ENCODE assay signal across 11 cellular contexts in genomic region chr10:64430690-64431323, GRCh38.
DNase-seq lines count a peak whose midpoint lies in the region; FAIRE-seq and TF ChIP-seq lines count a peak whose summit lies in the region.
"Had no signal": no experiment of that assay in that cellular context is flagged by ENCODE, and none has a peak within 500 bp of the region (broad histone marks: within the 10 kb centered on the region; RNA-seq: fewer than 3 reads in every experiment).

No MANE protein-coding gene starts in this region.

- H3K27ac ChIP-seq in OCI-LY7 (ENCODE audit: low read depth, low read length, poor library complexity, severe bottlenecking) (no peak overlapping the region), small intestine (ENCODE audit: low read depth in 1 of 2, low read length in 1 of 2) (no peak overlapping the region), ovary (no peak overlapping the region)
- H3K27ac ChIP-seq: A549 had no signal

- H3K9me3 ChIP-seq in OCI-LY7 (ENCODE audit: low read length): no peaks in the 10 kb centered on the region
- no peaks in the 10 kb centered on the region for H3K9me3 ChIP-seq in small intestine (ENCODE audit: control insufficient read depth, low read depth)
- no peaks in the 10 kb centered on the region for H3K9me3 ChIP-seq in ovary
- H3K9me3 ChIP-seq: A549 had no signal

- no TSS peak for BruUV-seq in OCI-LY7 (replicated peaks; lab: Mats Ljungman, UMichigan)

- TF ChIP-seq CTCF in OCI-LY7 (conservative IDR thresholded peaks at IDR 0.05; ENCODE audit: low read length) (peak; percentile 60), ovary (IDR thresholded peaks at IDR 0.05) (no peak), lower leg skin (IDR thresholded peaks at IDR 0.05) (no peak)

- H3K9me2 ChIP-seq in OCI-LY7 (ENCODE audit: insufficient read depth, low read length): no peaks in the 10 kb centered on the region

- TF ChIP-seq POLR2A in ovary (IDR thresholded peaks at IDR 0.05): no peak
- no peak for TF ChIP-seq POLR2A in lower leg skin (IDR thresholded peaks at IDR 0.05)

- 18 to 44% (median 23%) methylated on average over 2 of the region's 2 CpGs for WGBS in small intestine, 3 donors
- 43 to 53% (median 44%) methylated on average over 2 of the region's 2 CpGs for WGBS in ovary, 3 donors
- 28 to 35% methylated on average over 2 of the region's 2 CpGs for WGBS in lower leg skin, 2 donors

- CTCF ChIA-PET in OCI-LY7 (lab: Charles Lee; ENCODE audit: unreplicated experiment): no interaction called here

- intact Hi-C loops in OCI-LY7 (cut with micrococcal nuclease; ENCODE audit: unreplicated experiment): no loop called here
- intact Hi-C loops in ovary (cut with DNase I): no loop called here
- intact Hi-C loops in lower leg skin (cut with DNase I; ENCODE audit: low total_unique reads): no loop called here

- no peak overlapping the region for H2AFZ ChIP-seq in OCI-LY7 (ENCODE audit: low read length)

- FAIRE-seq in small intestine (lab: Jason Lieb, UNC): no peak
- FAIRE-seq: A549 had no signal

- TF ChIP-seq EP300 in ovary (IDR thresholded peaks at IDR 0.05): no peak

- POLR2A ChIA-PET in OCI-LY7 (lab: Charles Lee): interaction anchor here (0.7 kb wide), 2 partner anchors 32 to 203 kb away, joined by 3 read pairs; no protein-coding TSS in a partner anchor

- H3K4me1 ChIP-seq in OCI-LY7 (ENCODE audit: insufficient read depth, low read length, poor library complexity, severe bottlenecking) (no peaks in the 10 kb centered on the region), small intestine (ENCODE audit: control insufficient read depth in 2 of 2, insufficient read depth in 1 of 2, low read depth in 1 of 2, low read length in 1 of 2) (no peaks in the 10 kb centered on the region), ovary (ENCODE audit: insufficient read depth) (no peaks in the 10 kb centered on the region)
- H3K4me1 ChIP-seq: A549 had no signal

- H3K27me3 ChIP-seq in small intestine (ENCODE audit: control insufficient read depth in 2 of 2, insufficient read depth in 2 of 2, low read length in 2 of 2): no peaks in the 10 kb centered on the region
- H3K27me3 ChIP-seq in ovary: no peaks in the 10 kb centered on the region

- H3K79me2 ChIP-seq in OCI-LY7 (ENCODE audit: insufficient read depth, low read depth, low read length): no peaks in the 10 kb centered on the region

- no peak overlapping the region for H3K4me2 ChIP-seq in OCI-LY7 (ENCODE audit: low read length)
- H3K4me2 ChIP-seq: A549 had no signal

- no peaks in the 10 kb centered on the region for H4K20me1 ChIP-seq in OCI-LY7 (ENCODE audit: insufficient read depth, low read length)

- H3K4me3 ChIP-seq in OCI-LY7 (ENCODE audit: low read depth, low read length, poor library complexity, severe bottlenecking) (no peak overlapping the region), small intestine (ENCODE audit: low read depth in 1 of 2, low read length in 2 of 2) (no peak overlapping the region), ovary (no peak overlapping the region), lower leg skin (ENCODE audit: low read depth, poor library complexity, severe bottlenecking) (no peak overlapping the region)
- H3K4me3 ChIP-seq: A549 had no signal

- H3K36me3 ChIP-seq in OCI-LY7 (ENCODE audit: insufficient read depth, low read length) (no peaks in the 10 kb centered on the region), small intestine (ENCODE audit: control insufficient read depth in 2 of 2, insufficient read depth in 2 of 2, low read length in 2 of 2) (no peaks in the 10 kb centered on the region), ovary (no peaks in the 10 kb centered on the region)

- DNase-seq in NCI-H146 (lab: John Stamatoyannopoulos, UW): peak; percentile 1
- no peak for DNase-seq in NCI-H146 treated with DMSO at 0.1 percent for 48 hours (lab: John Stamatoyannopoulos, UW; ENCODE audit: unreplicated experiment)
- DNase-seq in OCI-LY7 (ENCODE audit: low spot score): peak; percentile 1
- peak; percentile 35 for DNase-seq in foreskin melanocyte
- peak; percentile 15 for DNase-seq in small intestine
- no peak for DNase-seq in activated T-cell treated with anti-CD3 and anti-CD28 coated beads for 4 hours
- no peak for DNase-seq in ovary
- DNase-seq in lower leg skin (ENCODE audit: low spot score in 2 of 2): no peak
- DNase-seq: activated T-cell treated with anti-CD3 and anti-CD28 coated beads, Interleukin-2, amount 50 U/mL, for 1 hour; NCI-H2107 had no signal

Comparison
In these comparisons a context has a peak if more than half of its experiments do, and no peak if none do; other contexts are left out.
1. DNase-seq: peak in NCI-H146 (single experiment), OCI-LY7 (single experiment), foreskin melanocyte (single experiment) and small intestine (single experiment); none in NCI-H146 treated with DMSO at 0.1 percent for 48 hours (single experiment), activated T-cell treated with anti-CD3 and anti-CD28 coated beads for 4 hours (single experiment), ovary (0 of 5) and lower leg skin (0 of 2).